In genomic region chr4:42150653-42151567, GRCh38 we compare ENCODE assay signal across 8 cellular contexts. TPM values are rescaled to one million over a fixed set of nuclear protein-coding genes. Genes with fewer than 3 reads are reported as not detected.
DNase-seq lines count a peak whose midpoint lies in the region; ATAC-seq and TF ChIP-seq lines count a peak whose summit lies in the region.

No MANE protein-coding gene starts in this region.

- peak overlapping the region in 2 of 9 donors; percentile 64 to 81 for H3K27ac Mint-ChIP-seq in naive thymus-derived CD4-positive, alpha-beta T cell

- H3K9me3 Mint-ChIP-seq in naive thymus-derived CD4-positive, alpha-beta T cell: peaks cover 0 to 2% (median 0%) of the 10 kb centered on the region in 11 donors

- H3K27me3 Mint-ChIP-seq in naive thymus-derived CD4-positive, alpha-beta T cell: peaks cover 64 to 76% (median 69%) of the 10 kb centered on the region in 5 donors

- no peaks in the 10 kb centered on the region for H3K4me1 ChIP-seq in naive thymus-derived CD4-positive, alpha-beta T cell (ENCODE audit: control insufficient read depth in 2 of 2, insufficient read depth in 2 of 2, low read length in 2 of 2)

- peaks cover 15 to 30% (median 18%) of the 10 kb centered on the region in 7 donors for H3K4me1 Mint-ChIP-seq in naive thymus-derived CD4-positive, alpha-beta T cell

- ATAC-seq in GM19397 (IDR thresholded peaks at IDR 0.05; ENCODE audit: unreplicated experiment) (peak; percentile 28), HG03354 (IDR thresholded peaks at IDR 0.05; ENCODE audit: poor library complexity, severe bottlenecking, unreplicated experiment) (peak; percentile 39)
- ATAC-seq in naive thymus-derived CD4-positive, alpha-beta T cell: peak; percentile 30

- H3K4me3 ChIP-seq in GM06990 (replicated peaks; ENCODE audit: low read depth, low read length): peak overlapping the region; percentile 21
- H3K4me3 ChIP-seq in naive thymus-derived CD4-positive, alpha-beta T cell (ENCODE audit: low read length): no peak overlapping the region

- peaks cover 0 to 10% (median 3%) of the 10 kb centered on the region in 5 donors for H3K36me3 Mint-ChIP-seq in naive thymus-derived CD4-positive, alpha-beta T cell

- H3K27me3 ChIP-seq in GM06990 (replicated peaks; ENCODE audit: control insufficient read depth, insufficient read depth, low read length): peaks cover 4% of the 10 kb centered on the region
- H3K27me3 ChIP-seq in naive thymus-derived CD4-positive, alpha-beta T cell (ENCODE audit: control insufficient read depth in 2 of 2, insufficient read depth in 2 of 2, low read length in 2 of 2): no peaks in the 10 kb centered on the region

- intact Hi-C loops in naive thymus-derived CD4-positive, alpha-beta T cell (cut with micrococcal nuclease): no loop called here

- H3K27ac ChIP-seq in naive thymus-derived CD4-positive, alpha-beta T cell (ENCODE audit: low read depth, low read length): no peak overlapping the region

- no peak for TF ChIP-seq CTCF in GM06990 (IDR thresholded peaks at IDR 0.05; ENCODE audit: insufficient read depth, low read length, poor library complexity, severe bottlenecking)

- CTCF ChIA-PET in naive thymus-derived CD4-positive, alpha-beta T cell (lab: Charles Lee): no interaction called here

- peak overlapping the region; percentile 68 to 97 (median 88) for H3K4me3 Mint-ChIP-seq in naive thymus-derived CD4-positive, alpha-beta T cell

- DNase-seq in GM06990 (ENCODE audit: extremely low read depth, insufficient read length): peak; percentile 22
- DNase-seq in activated T-cell treated with anti-CD3 and anti-CD28 coated beads, Interleukin-2, amount 50 U/mL, for 48 hours: peak; percentile 18 to 19
- DNase-seq in naive thymus-derived CD4-positive, alpha-beta T cell: no peak
- no peak for DNase-seq in NCI-H345 (lab: John Stamatoyannopoulos, UW)
- no peak for DNase-seq in amygdala (lab: John Stamatoyannopoulos, UW)
- no peak for DNase-seq in NCI-H187 treated with DMSO at 0.1 percent for 48 hours (lab: John Stamatoyannopoulos, UW)

- no peaks in the 10 kb centered on the region for H3K9me3 ChIP-seq in naive thymus-derived CD4-positive, alpha-beta T cell (ENCODE audit: control insufficient read depth in 2 of 3, low read length in 3 of 3)

- H3K36me3 ChIP-seq in GM06990 (ENCODE audit: control insufficient read depth, insufficient read depth, low read length): no peaks in the 10 kb centered on the region
- H3K36me3 ChIP-seq in naive thymus-derived CD4-positive, alpha-beta T cell (ENCODE audit: control insufficient read depth in 2 of 3, insufficient read depth in 3 of 3, low read length in 3 of 3): no peaks in the 10 kb centered on the region

- POLR2A ChIA-PET in naive thymus-derived CD4-positive, alpha-beta T cell (lab: Charles Lee): no interaction called here

RNA-seq across cellular contexts. Expression of gene BEND4, which starts 1.5 kb away (rescaled TPM):
- under 1 TPM in 3 of 5 experiments, not detected in 2; 0.19 to 0.32 (median 0.27) TPM for total RNA-seq in naive thymus-derived CD4-positive, alpha-beta T cell
- not detected for polyA plus RNA-seq in naive thymus-derived CD4-positive, alpha-beta T cell

Comparison
In these comparisons a context has a peak if more than half of its experiments do, and no peak if none do; other contexts are left out.
1. DNase-seq: peak in GM06990 (single experiment) and activated T-cell treated with anti-CD3 and anti-CD28 coated beads, Interleukin-2, amount 50 U/mL, for 48 hours (2 of 2); none in naive thymus-derived CD4-positive, alpha-beta T cell (0 of 9), NCI-H345 (single experiment), amygdala (0 of 56) and NCI-H187 treated with DMSO at 0.1 percent for 48 hours (single experiment).
2. Peak in every context shown above with its lines, with median percentiles within 50 percentile points of each other: ATAC-seq.